ENCODE assay signal across 18 cellular contexts in genomic region chr2:11802782-11803191, GRCh38. TPM values are rescaled to one million over a fixed set of nuclear protein-coding genes. Genes with fewer than 3 reads are reported as not detected.
A peak's percentile ranks its signal among the peaks of the same experiment; 100 is the strongest.
DNase-seq lines count a peak whose midpoint lies in the region; ATAC-seq, FAIRE-seq and TF ChIP-seq lines count a peak whose summit lies in the region.
"Had no signal": no experiment of that assay in that cellular context is flagged by ENCODE, and none has a peak within 500 bp of the region (broad histone marks: within the 10 kb centered on the region; RNA-seq: fewer than 3 reads in every experiment).

No MANE protein-coding gene starts in this region.

- ATAC-seq in GM18873 (IDR thresholded peaks at IDR 0.05; ENCODE audit: low FRiP score, unreplicated experiment), result no peak
- ATAC-seq: activated CD4-positive, CD25-positive, alpha-beta regulatory T cell treated with anti-CD3 and anti-CD28 coated beads, Interleukin-2, amount 50 U/mL, for 24 hours; activated naive CD4-positive, alpha-beta T cell treated with anti-CD3 and anti-CD28 coated beads, Interleukin-2, amount 50 U/mL, for 72 hours; T-helper 17 cell had no signal

- DNase-seq in AG20443 (ENCODE audit: low spot score), result peak; percentile 61
- DNase-seq in coronary artery (ENCODE audit: low spot score), result peak; percentile 28
- peak; percentile 62 for DNase-seq in mesenteric fat pad (ENCODE audit: low spot score)
- no peak for DNase-seq in mesendoderm
- no peak for DNase-seq in kidney
- DNase-seq in activated CD4-positive, CD25-positive, alpha-beta regulatory T cell (lab: John Stamatoyannopoulos, UW), result no peak
- DNase-seq: central memory CD4-positive, alpha-beta T cell; COR-L47; NCI-H146; Right ventricle myocardium superior; stimulated activated CD4-positive, alpha-beta T cell treated with anti-CD3 and anti-CD28 coated beads, Interleukin-2, amount 100 ng/mL, for 24 hours; T-helper 17 cell had no signal

- no peaks in the 10 kb centered on the region for H3K79me2 ChIP-seq in mesendoderm (ENCODE audit: control insufficient read depth, insufficient read depth, low read length)

- no peak overlapping the region for H2BK15ac ChIP-seq in mesendoderm (replicated peaks; ENCODE audit: low read depth)

- no peak for TF ChIP-seq CTCF in coronary artery (IDR thresholded peaks at IDR 0.05)
- TF ChIP-seq CTCF in kidney (IDR thresholded peaks at IDR 0.05; ENCODE audit: borderline replicate concordance, extremely low read depth, insufficient read depth), result no peak

- H2BK5ac ChIP-seq in mesendoderm (ENCODE audit: low read length), result no peak overlapping the region

- H3K27ac ChIP-seq in coronary artery (no peak overlapping the region), mesendoderm (ENCODE audit: low read depth, low read length) (no peak overlapping the region), kidney (ENCODE audit: low read depth in 2 of 2, low read length in 2 of 2) (no peak overlapping the region)
- H3K27ac ChIP-seq: neural progenitor cell, suprapubic skin had no signal

- peaks cover 3% of the 10 kb centered on the region for H3K36me3 ChIP-seq in mesendoderm (ENCODE audit: control insufficient read depth, insufficient read depth, low read length)
- H3K36me3 ChIP-seq in kidney (ENCODE audit: control insufficient read depth in 1 of 2, insufficient read depth in 2 of 2, low read length in 2 of 2), result peaks cover 45 to 49% of the 10 kb centered on the region in 2 donors
- H3K36me3 ChIP-seq: neural progenitor cell had no signal

- no peaks in the 10 kb centered on the region for H3K27me3 ChIP-seq in mesendoderm (ENCODE audit: insufficient read depth, low read length, poor library complexity)
- H3K27me3 ChIP-seq: neural progenitor cell, suprapubic skin had no signal

- H3K79me1 ChIP-seq in mesendoderm (ENCODE audit: low read length), result no peaks in the 10 kb centered on the region

- H3K4me1 ChIP-seq in mesendoderm (ENCODE audit: control insufficient read depth, low read depth, low read length) (no peaks in the 10 kb centered on the region), kidney (ENCODE audit: control insufficient read depth in 1 of 2, insufficient read depth in 1 of 2, low read depth in 1 of 2, low read length in 2 of 2) (no peaks in the 10 kb centered on the region)
- H3K4me1 ChIP-seq: neural progenitor cell, suprapubic skin had no signal

- H3K9ac ChIP-seq in mesendoderm (ENCODE audit: low read length), result no peak overlapping the region
- no peak overlapping the region for H3K9ac ChIP-seq in kidney (ENCODE audit: low read length in 2 of 2)
- H3K9ac ChIP-seq: neural progenitor cell had no signal

- H3K4me3 ChIP-seq in coronary artery (no peak overlapping the region), mesendoderm (ENCODE audit: low read length) (no peak overlapping the region), kidney (ENCODE audit: low read length in 2 of 2) (no peak overlapping the region)
- H3K4me3 ChIP-seq: neural progenitor cell, suprapubic skin had no signal

- no CpG with 5 or more reads among the region's 11 CpGs for WGBS in mesendoderm (ENCODE audit: extremely low coverage, insufficient coverage, low lambda C conversion rate)

- H4K8ac ChIP-seq in mesendoderm (ENCODE audit: low read depth, low read length), result no peak overlapping the region

- H3K9me3 ChIP-seq in kidney (ENCODE audit: control insufficient read depth in 1 of 2, low read length in 2 of 2), result no peaks in the 10 kb centered on the region
- H3K9me3 ChIP-seq: suprapubic skin had no signal

- no peak overlapping the region for H2AK5ac ChIP-seq in mesendoderm (ENCODE audit: low read length)

- no peak overlapping the region for H3K4me2 ChIP-seq in mesendoderm (ENCODE audit: low read length)
- H3K4me2 ChIP-seq: neural progenitor cell had no signal

- no peak overlapping the region for H3K18ac ChIP-seq in mesendoderm (ENCODE audit: low read length)

- no peak overlapping the region for H3K4ac ChIP-seq in mesendoderm (ENCODE audit: low read depth, low read length)

- H4K5ac ChIP-seq in mesendoderm (ENCODE audit: low read length), result no peak overlapping the region

- H3K56ac ChIP-seq in mesendoderm (ENCODE audit: low read length), result no peak overlapping the region

- no peak overlapping the region for H3K23ac ChIP-seq in mesendoderm (ENCODE audit: low read length)

- no peak overlapping the region for H2BK120ac ChIP-seq in mesendoderm (ENCODE audit: low read depth, low read length)

- intact Hi-C loops in kidney (cut with DNase I), result no loop called here

- no peak for FAIRE-seq in kidney (lab: Jason Lieb, UNC)

TF ChIP-seq in PFSK-1, 5 proteins besides CTCF, POLR2A, EP300 and RAD21:
- TF ChIP-seq TAF1 (IDR thresholded peaks at IDR 0.05; ENCODE audit: borderline replicate concordance, insufficient read depth, low read length) (no peak), REST (IDR thresholded peaks at IDR 0.05; ENCODE audit: insufficient read depth in 1 of 2, low read depth in 2 of 2, low read length in 2 of 2) (no peak), FOXP2 (optimal IDR thresholded peaks at IDR 0.05; ENCODE audit: borderline replicate concordance, extremely low read depth, extremely low read length, insufficient read depth) (peak; percentile 90), SIN3A (IDR thresholded peaks at IDR 0.05; ENCODE audit: borderline replicate concordance, insufficient read depth, low read length) (peak; percentile 16; the same call in 1 of the 2 replicates), POLR2AphosphoS5 (IDR thresholded peaks at IDR 0.05; ENCODE audit: low read depth, low read length) (peak; percentile 85)

RNA-seq across cellular contexts. Expression of gene LPIN1, which starts 56.4 kb away (rescaled TPM):
- 22.1 TPM for polyA plus RNA-seq in PFSK-1 (2012; ENCODE audit: insufficient read length, low read depth)
- total RNA-seq in mesenteric fat pad (198 TPM), kidney (36.8 TPM)
- 1.9 TPM for polyA plus RNA-seq in mesendoderm (2013, experiment 1 of 2)
- 1.8 TPM for polyA plus RNA-seq in mesendoderm (2013, experiment 2 of 2)
- polyA plus RNA-seq in kidney (ENCODE audit: insufficient read depth, low read depth, low replicate concordance), result 11.8 TPM

Comparison
In these comparisons a context has a peak if more than half of its experiments do, and no peak if none do; other contexts are left out.
1. DNase-seq: peak in AG20443 (single experiment), coronary artery (single experiment) and mesenteric fat pad (single experiment); none in mesendoderm (single experiment), kidney (single experiment) and activated CD4-positive, CD25-positive, alpha-beta regulatory T cell (0 of 4).